Comparison of ENCODE assay signal across 1 cellular context in the genomic region with DNA sequence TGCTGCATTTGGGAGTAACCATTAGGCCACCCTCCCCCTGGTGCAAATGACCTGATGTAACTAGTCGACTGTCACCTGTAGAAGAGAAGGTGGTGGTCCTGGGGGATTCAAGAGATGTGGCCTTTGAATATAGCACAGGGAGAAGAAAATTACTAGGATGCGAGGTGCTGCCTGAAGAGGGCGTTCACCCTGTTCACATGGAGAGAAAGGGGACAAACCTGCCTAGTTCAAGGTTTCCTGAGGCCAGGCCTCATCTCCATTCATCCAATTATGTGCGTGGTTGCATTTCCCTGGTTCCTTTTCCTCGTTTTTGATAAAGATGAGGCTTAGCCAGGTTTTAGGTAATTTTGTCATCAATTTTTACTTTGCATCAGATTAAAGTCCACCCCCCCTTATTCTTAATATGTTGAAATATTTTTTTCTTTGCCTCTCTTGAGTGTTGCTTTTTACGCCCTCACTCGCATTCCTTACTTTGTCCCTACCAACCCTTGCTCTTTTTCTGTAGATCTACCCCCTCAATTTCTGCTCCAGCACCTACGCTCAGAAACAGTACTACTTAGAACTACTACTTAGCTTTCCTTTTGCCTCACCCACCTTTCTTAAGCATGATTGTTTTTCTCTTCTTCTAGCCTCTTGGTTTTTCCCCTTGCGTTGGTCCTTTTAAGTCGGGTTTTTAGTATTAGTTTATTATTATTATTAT.
TF ChIP-seq lines count a peak whose summit lies in the region.

No MANE protein-coding gene starts in this region.

TF ChIP-seq in GM23338, 12 proteins besides CTCF, POLR2A, EP300 and RAD21:
- TF ChIP-seq NANOG (IDR thresholded peaks at IDR 0.05; ENCODE audit: borderline replicate concordance) (no peak), ETS1 (IDR thresholded peaks at IDR 0.05) (no peak), EZH2phosphoT487 (IDR thresholded peaks at IDR 0.05; ENCODE audit: unreplicated experiment) (no peak)
